1 cellular context compared by ENCODE assay signal in genomic region chr7:133775201-133775600, GRCh38.
TF ChIP-seq lines count a peak whose summit lies in the region.

No MANE protein-coding gene starts in this region.

TF ChIP-seq in SK-N-SH treated with all-trans-retinoic acid at 6 μM for 48 hours, 23 proteins besides CTCF, POLR2A, EP300 and RAD21 (continued from another document):
- TF ChIP-seq TSHZ2 (CRISPR knock-in tag; IDR thresholded peaks at IDR 0.05) = no peak
